ENCODE assay signal across 1 cellular context in the genomic region with DNA sequence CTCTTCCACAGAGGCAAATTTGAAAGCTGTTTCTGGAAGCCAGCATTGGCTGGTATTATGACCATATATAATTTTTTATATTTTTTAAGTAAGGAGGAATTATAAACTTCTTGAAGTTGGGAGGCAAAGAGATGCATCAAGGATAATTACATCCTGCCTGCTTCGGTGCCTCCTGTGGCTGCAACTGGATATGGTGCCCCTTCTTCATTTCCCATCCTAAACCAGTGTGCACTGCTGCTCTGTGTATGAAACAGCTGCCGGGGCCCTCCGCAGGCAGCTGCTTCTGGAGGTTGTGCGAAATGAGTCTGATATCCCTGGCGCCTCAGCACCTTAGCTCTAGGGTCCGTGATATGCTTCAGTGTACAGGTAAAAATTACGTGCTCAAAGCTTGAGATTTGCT.
TF ChIP-seq lines count a peak whose summit lies in the region.

No MANE protein-coding gene starts in this region.

TF ChIP-seq in K562, 482 proteins besides CTCF, POLR2A, EP300 and RAD21 (continued from another document):
- TF ChIP-seq NRF1 (conservative IDR thresholded peaks at IDR 0.05 in 1 of 2, IDR thresholded peaks at IDR 0.05 in 1 of 2) (no peak), RBM17 (IDR thresholded peaks at IDR 0.05; ENCODE audit: borderline replicate concordance, low read depth, low read length) (no peak), BHLHE40 (IDR thresholded peaks at IDR 0.05; ENCODE audit: low read length) (no peak), CBFA2T2 (conservative IDR thresholded peaks at IDR 0.05) (no peak), TCF7L2 (IDR thresholded peaks at IDR 0.05; ENCODE audit: low read depth, low read length) (no peak), KLF10 (CRISPR knock-in tag; IDR thresholded peaks at IDR 0.05) (no peak), RAD51 (IDR thresholded peaks at IDR 0.05; ENCODE audit: borderline replicate concordance, low read depth) (no peak), ZNF174 (CRISPR knock-in tag; IDR thresholded peaks at IDR 0.05) (no peak), KAT2B (IDR thresholded peaks at IDR 0.05; ENCODE audit: low read depth, low read length) (no peak)
- TF ChIP-seq, protein P1, sequence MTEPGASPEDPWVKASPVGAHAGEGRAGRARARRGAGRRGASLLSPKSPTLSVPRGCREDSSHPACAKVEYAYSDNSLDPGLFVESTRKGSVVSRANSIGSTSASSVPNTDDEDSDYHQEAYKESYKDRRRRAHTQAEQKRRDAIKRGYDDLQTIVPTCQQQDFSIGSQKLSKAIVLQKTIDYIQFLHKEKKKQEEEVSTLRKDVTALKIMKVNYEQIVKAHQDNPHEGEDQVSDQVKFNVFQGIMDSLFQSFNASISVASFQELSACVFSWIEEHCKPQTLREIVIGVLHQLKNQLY (CRISPR knock-in tag; conservative IDR thresholded peaks at IDR 0.05) = no peak
- TF ChIP-seq, protein P2, sequence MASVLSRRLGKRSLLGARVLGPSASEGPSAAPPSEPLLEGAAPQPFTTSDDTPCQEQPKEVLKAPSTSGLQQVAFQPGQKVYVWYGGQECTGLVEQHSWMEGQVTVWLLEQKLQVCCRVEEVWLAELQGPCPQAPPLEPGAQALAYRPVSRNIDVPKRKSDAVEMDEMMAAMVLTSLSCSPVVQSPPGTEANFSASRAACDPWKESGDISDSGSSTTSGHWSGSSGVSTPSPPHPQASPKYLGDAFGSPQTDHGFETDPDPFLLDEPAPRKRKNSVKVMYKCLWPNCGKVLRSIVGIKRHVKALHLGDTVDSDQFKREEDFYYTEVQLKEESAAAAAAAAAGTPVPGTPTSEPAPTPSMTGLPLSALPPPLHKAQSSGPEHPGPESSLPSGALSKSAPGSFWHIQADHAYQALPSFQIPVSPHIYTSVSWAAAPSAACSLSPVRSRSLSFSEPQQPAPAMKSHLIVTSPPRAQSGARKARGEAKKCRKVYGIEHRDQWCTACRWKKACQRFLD (CRISPR knock-in tag; IDR thresholded peaks at IDR 0.05) = no peak
- TF ChIP-seq, protein P3, sequence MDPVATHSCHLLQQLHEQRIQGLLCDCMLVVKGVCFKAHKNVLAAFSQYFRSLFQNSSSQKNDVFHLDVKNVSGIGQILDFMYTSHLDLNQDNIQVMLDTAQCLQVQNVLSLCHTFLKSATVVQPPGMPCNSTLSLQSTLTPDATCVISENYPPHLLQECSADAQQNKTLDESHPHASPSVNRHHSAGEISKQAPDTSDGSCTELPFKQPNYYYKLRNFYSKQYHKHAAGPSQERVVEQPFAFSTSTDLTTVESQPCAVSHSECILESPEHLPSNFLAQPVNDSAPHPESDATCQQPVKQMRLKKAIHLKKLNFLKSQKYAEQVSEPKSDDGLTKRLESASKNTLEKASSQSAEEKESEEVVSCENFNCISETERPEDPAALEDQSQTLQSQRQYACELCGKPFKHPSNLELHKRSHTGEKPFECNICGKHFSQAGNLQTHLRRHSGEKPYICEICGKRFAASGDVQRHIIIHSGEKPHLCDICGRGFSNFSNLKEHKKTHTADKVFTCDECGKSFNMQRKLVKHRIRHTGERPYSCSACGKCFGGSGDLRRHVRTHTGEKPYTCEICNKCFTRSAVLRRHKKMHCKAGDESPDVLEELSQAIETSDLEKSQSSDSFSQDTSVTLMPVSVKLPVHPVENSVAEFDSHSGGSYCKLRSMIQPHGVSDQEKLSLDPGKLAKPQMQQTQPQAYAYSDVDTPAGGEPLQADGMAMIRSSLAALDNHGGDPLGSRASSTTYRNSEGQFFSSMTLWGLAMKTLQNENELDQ (CRISPR knock-in tag; IDR thresholded peaks at IDR 0.05; ENCODE audit: borderline replicate concordance) = no peak
- TF ChIP-seq, protein P4, sequence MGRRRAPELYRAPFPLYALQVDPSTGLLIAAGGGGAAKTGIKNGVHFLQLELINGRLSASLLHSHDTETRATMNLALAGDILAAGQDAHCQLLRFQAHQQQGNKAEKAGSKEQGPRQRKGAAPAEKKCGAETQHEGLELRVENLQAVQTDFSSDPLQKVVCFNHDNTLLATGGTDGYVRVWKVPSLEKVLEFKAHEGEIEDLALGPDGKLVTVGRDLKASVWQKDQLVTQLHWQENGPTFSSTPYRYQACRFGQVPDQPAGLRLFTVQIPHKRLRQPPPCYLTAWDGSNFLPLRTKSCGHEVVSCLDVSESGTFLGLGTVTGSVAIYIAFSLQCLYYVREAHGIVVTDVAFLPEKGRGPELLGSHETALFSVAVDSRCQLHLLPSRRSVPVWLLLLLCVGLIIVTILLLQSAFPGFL (CRISPR knock-in tag; IDR thresholded peaks at IDR 0.05) = no peak
- TF ChIP-seq, protein P5, sequence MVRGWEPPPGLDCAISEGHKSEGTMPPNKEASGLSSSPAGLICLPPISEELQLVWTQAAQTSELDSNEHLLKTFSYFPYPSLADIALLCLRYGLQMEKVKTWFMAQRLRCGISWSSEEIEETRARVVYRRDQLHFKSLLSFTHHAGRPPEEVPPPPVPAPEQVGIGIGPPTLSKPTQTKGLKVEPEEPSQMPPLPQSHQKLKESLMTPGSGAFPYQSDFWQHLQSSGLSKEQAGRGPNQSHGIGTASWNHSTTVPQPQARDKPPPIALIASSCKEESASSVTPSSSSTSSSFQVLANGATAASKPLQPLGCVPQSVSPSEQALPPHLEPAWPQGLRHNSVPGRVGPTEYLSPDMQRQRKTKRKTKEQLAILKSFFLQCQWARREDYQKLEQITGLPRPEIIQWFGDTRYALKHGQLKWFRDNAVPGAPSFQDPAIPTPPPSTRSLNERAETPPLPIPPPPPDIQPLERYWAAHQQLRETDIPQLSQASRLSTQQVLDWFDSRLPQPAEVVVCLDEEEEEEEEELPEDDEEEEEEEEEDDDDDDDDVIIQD (CRISPR knock-in tag; IDR thresholded peaks at IDR 0.05) = no peak
TF ChIP-seq in K562: peak in this region for 0.
